In genomic region chr3:28088811-28089526, GRCh38 we compare ENCODE assay signal across 17 cellular contexts.
"Had no signal": no experiment of that assay in that cellular context is flagged by ENCODE, and none has a peak within 500 bp of the region (broad histone marks: within the 10 kb centered on the region; RNA-seq: fewer than 3 reads in every experiment).

No MANE protein-coding gene starts in this region.

- H3K4me3 Mint-ChIP-seq: dendritic cell treated with granulocyte-macrophage colony-stimulating factor and Interleukin-4, amounts not matched to agents 40 ng/mL and 50 ng/mL, for 4 days; nephron had no signal

- H3K27me3 ChIP-seq: esophagus squamous epithelium, gastroesophageal sphincter, pancreas, tibial artery, upper lobe of left lung, uterus had no signal

- FAIRE-seq: colon, pancreas, small intestine had no signal

- H3K27ac Mint-ChIP-seq: dendritic cell treated with granulocyte-macrophage colony-stimulating factor and Interleukin-4, amounts not matched to agents 40 ng/mL and 50 ng/mL, for 4 days; nephron; progenitor cell of endocrine pancreas had no signal

- H3K4me3 ChIP-seq: esophagus squamous epithelium, gastroesophageal sphincter, pancreas, tibial artery, upper lobe of left lung, uterus had no signal

- H3K36me3 ChIP-seq: esophagus squamous epithelium, gastroesophageal sphincter, pancreas, tibial artery, upper lobe of left lung, uterus had no signal

- ATAC-seq: gastroesophageal sphincter, pancreas, right cardiac atrium had no signal

- DNase-seq: esophagus squamous epithelium; foreskin fibroblast; glutamatergic neuron; occipital lobe; pancreas; right cardiac atrium; small intestine; stimulated activated CD4-positive, alpha-beta T cell treated with anti-CD3 and anti-CD28 coated beads, Interleukin-12 subunit alpha, Interleukin-12 subunit beta, amount 100 ng/mL, for 4 hours; stimulated activated naive CD4-positive, alpha-beta T cell treated with Interleukin-2 at 50 U/mL for 16 hours; tibial artery; uterus had no signal

- H3K4me1 ChIP-seq: esophagus squamous epithelium, gastroesophageal sphincter, pancreas, tibial artery, upper lobe of left lung, uterus had no signal

- H3K4me1 Mint-ChIP-seq: nephron had no signal

- H3K9me3 ChIP-seq: pancreas, uterus had no signal

- H3K27me3 Mint-ChIP-seq: dendritic cell treated with granulocyte-macrophage colony-stimulating factor and Interleukin-4, amounts not matched to agents 40 ng/mL and 50 ng/mL, for 4 days; progenitor cell of endocrine pancreas had no signal

- H3K27ac ChIP-seq: esophagus squamous epithelium, gastroesophageal sphincter, pancreas, tibial artery, upper lobe of left lung, uterus had no signal
